Comparison of ENCODE assay signal across 20 cellular contexts in genomic region chr3:163936557-163936956, GRCh38.
DNase-seq lines count a peak whose midpoint lies in the region; ATAC-seq, FAIRE-seq and TF ChIP-seq lines count a peak whose summit lies in the region.
"Had no signal": no experiment of that assay in that cellular context is flagged by ENCODE, and none has a peak within 500 bp of the region (broad histone marks: within the 10 kb centered on the region; RNA-seq: fewer than 3 reads in every experiment).

No MANE protein-coding gene starts in this region.

- DNase-seq in D721Med (ENCODE audit: insufficient read length, low spot score), result no peak
- peak; percentile 10 for DNase-seq in SK-N-SH
- peak; percentile 6 for DNase-seq in mesenchymal stem cell
- no peak for DNase-seq in lower leg skin (ENCODE audit: low spot score in 2 of 2)
- DNase-seq in BE2C, result no peak
- DNase-seq: AML-193; C1 segment of cervical spinal cord; CD4-positive, alpha-beta memory T cell; CD4-positive, CD25-positive, alpha-beta regulatory T cell; CD8-positive, alpha-beta memory T cell; COR-L47; DMS79 treated with DMSO at 0.1 percent for 48 hours; GF-D8 had no signal

- no peak overlapping the region for H2BK5ac ChIP-seq in mesenchymal stem cell (ENCODE audit: low read depth, low read length, poor library complexity, severe bottlenecking)

- H3K9ac ChIP-seq in SK-N-SH (no peak overlapping the region), SU-DHL-6 (ENCODE audit: low read length) (no peak overlapping the region), mesenchymal stem cell (ENCODE audit: low read length) (no peak overlapping the region)
- H3K9ac ChIP-seq: BLaER1 had no signal

- TF ChIP-seq POLR2A in lower leg skin (IDR thresholded peaks at IDR 0.05), result no peak

- H3K4me3 ChIP-seq in SK-N-SH (ENCODE audit: low read depth in 2 of 2, low read length in 1 of 2), result no peak overlapping the region
- H3K4me3 ChIP-seq in SU-DHL-6 (ENCODE audit: insufficient read depth, low read length, poor library complexity, severe bottlenecking), result no peak overlapping the region
- no peak overlapping the region for H3K4me3 ChIP-seq in mesenchymal stem cell (ENCODE audit: insufficient read depth in 1 of 2, low read depth in 1 of 2, low read length in 2 of 2)
- no peak overlapping the region for H3K4me3 ChIP-seq in lower leg skin (ENCODE audit: low read depth, poor library complexity, severe bottlenecking)
- no peak overlapping the region for H3K4me3 ChIP-seq in BE2C (ENCODE audit: low read depth, low read length)
- H3K4me3 ChIP-seq: A549, BLaER1 had no signal

- H3F3A ChIP-seq in SK-N-SH (replicated peaks; ENCODE audit: insufficient read depth) (no peaks in the 10 kb centered on the region), SU-DHL-6 (ENCODE audit: insufficient read depth) (no peaks in the 10 kb centered on the region)

- intact Hi-C loops in lower leg skin (cut with DNase I; ENCODE audit: low total_unique reads), result no loop called here

- H3K27me3 ChIP-seq in SK-N-SH (ENCODE audit: insufficient read depth), result no peaks in the 10 kb centered on the region
- H3K27me3 ChIP-seq in SU-DHL-6 (ENCODE audit: low read length), result no peaks in the 10 kb centered on the region
- no peaks in the 10 kb centered on the region for H3K27me3 ChIP-seq in mesenchymal stem cell (ENCODE audit: control insufficient read depth in 1 of 2, insufficient read depth in 1 of 2, low read length in 2 of 2)
- H3K27me3 ChIP-seq in BE2C, result no peaks in the 10 kb centered on the region
- H3K27me3 ChIP-seq: BLaER1 had no signal

- H3K36me3 ChIP-seq in SK-N-SH (replicated peaks in 1 of 2; ENCODE audit: control insufficient read depth in 1 of 2, insufficient read depth in 2 of 2, low read length in 1 of 2) (no peaks in the 10 kb centered on the region), SU-DHL-6 (ENCODE audit: low read length) (no peaks in the 10 kb centered on the region), mesenchymal stem cell (ENCODE audit: control insufficient read depth in 1 of 2, insufficient read depth in 2 of 2, low read depth in 1 of 2, low read length in 2 of 2) (no peaks in the 10 kb centered on the region), BE2C (no peaks in the 10 kb centered on the region)
- H3K36me3 ChIP-seq: BLaER1 had no signal

- TF ChIP-seq RAD21 in SK-N-SH (IDR thresholded peaks at IDR 0.05; ENCODE audit: low read length), result no peak

- H4K20me1 ChIP-seq in SK-N-SH (ENCODE audit: insufficient read depth), result no peaks in the 10 kb centered on the region
- no peaks in the 10 kb centered on the region for H4K20me1 ChIP-seq in SU-DHL-6 (ENCODE audit: low read depth, low read length)
- H4K20me1 ChIP-seq: BLaER1 had no signal

- 0% methylated on average over 1 of the region's 1 CpG for WGBS in SK-N-SH (ENCODE audit: low lambda C conversion rate)
- WGBS in mesenchymal stem cell, result no CpG with 5 or more reads among the region's 1 CpG
- WGBS in lower leg skin, 2 donors, result 28 to 38% methylated on average over 1 of the region's 1 CpG

- H4K8ac ChIP-seq in mesenchymal stem cell (ENCODE audit: low read length), result no peak overlapping the region

- H3K9me3 ChIP-seq in SK-N-SH (no peaks in the 10 kb centered on the region), SU-DHL-6 (ENCODE audit: insufficient read depth, low read length) (peaks cover 5% of the 10 kb centered on the region; the same call in 1 of the 2 replicates), mesenchymal stem cell (ENCODE audit: control insufficient read depth, low read length) (no peaks in the 10 kb centered on the region), BE2C (no peaks in the 10 kb centered on the region)
- H3K9me3 ChIP-seq: A549, BLaER1 had no signal

- H3K4me1 ChIP-seq in SK-N-SH (ENCODE audit: control insufficient read depth in 1 of 2, insufficient read depth in 2 of 2, low read depth in 1 of 2, low read length in 1 of 2) (peaks cover 0 to 6% of the 10 kb centered on the region in 2 experiments; a peak in 2 of 4 replicates), mesenchymal stem cell (ENCODE audit: control insufficient read depth, insufficient read depth, low read depth, low read length) (no peaks in the 10 kb centered on the region), BE2C (no peaks in the 10 kb centered on the region)
- H3K4me1 ChIP-seq: A549, BLaER1 had no signal

- no peak overlapping the region for H3K14ac ChIP-seq in mesenchymal stem cell (ENCODE audit: low read length in 2 of 2)

- no peak overlapping the region for H3K23ac ChIP-seq in mesenchymal stem cell (ENCODE audit: low read length in 2 of 2)

- no peak overlapping the region for H2AFZ ChIP-seq in SK-N-SH (ENCODE audit: low read depth)
- peak overlapping the region; percentile 80 for H2AFZ ChIP-seq in SU-DHL-6 (ENCODE audit: low read depth, low read length, severe bottlenecking)
- no peak overlapping the region for H2AFZ ChIP-seq in mesenchymal stem cell (ENCODE audit: low read depth, low read length)

- TF ChIP-seq EP300 in SK-N-SH (IDR thresholded peaks at IDR 0.05; ENCODE audit: borderline replicate concordance in 1 of 2, low read depth in 1 of 2, low read length in 1 of 2), result peak in 1 of 2 experiments; percentile 87; a peak in 2 of 4 replicates

- no peak overlapping the region for H2BK12ac ChIP-seq in mesenchymal stem cell (ENCODE audit: low read length in 2 of 2)

- no peak for TF ChIP-seq CTCF in D721Med (IDR thresholded peaks at IDR 0.05; ENCODE audit: insufficient read depth, missing control alignments)
- TF ChIP-seq CTCF in SK-N-SH (IDR thresholded peaks at IDR 0.05), result no peak
- no peak for TF ChIP-seq CTCF in SU-DHL-6 (IDR thresholded peaks at IDR 0.05; ENCODE audit: insufficient read depth, low read length, poor library complexity, severe bottlenecking)
- TF ChIP-seq CTCF in lower leg skin (IDR thresholded peaks at IDR 0.05), result no peak
- no peak for TF ChIP-seq CTCF in BE2C (IDR thresholded peaks at IDR 0.05; ENCODE audit: low read depth, low read length)

- CTCF ChIA-PET in SK-N-SH (lab: Yijun Ruan, JAX), result interaction anchor here (1.2 kb wide), 1 partner anchor 13 kb away, joined by 3 read pairs; no protein-coding TSS in a partner anchor

- FAIRE-seq in D721Med (lab: Jason Lieb, UNC), result peak; percentile 79
- FAIRE-seq: A549, G401.6, GM12891 had no signal

- no peak overlapping the region for H4K91ac ChIP-seq in mesenchymal stem cell (ENCODE audit: low read length)

- POLR2A ChIA-PET in SK-N-SH (lab: Yijun Ruan, JAX), result no interaction called here

- no peak overlapping the region for H2BK15ac ChIP-seq in mesenchymal stem cell (ENCODE audit: low read depth, poor library complexity, severe bottlenecking)

- H2BK120ac ChIP-seq in mesenchymal stem cell (ENCODE audit: low read depth, low read length), result no peak overlapping the region

- H3K79me2 ChIP-seq in SK-N-SH (ENCODE audit: insufficient read depth) (no peaks in the 10 kb centered on the region), SU-DHL-6 (ENCODE audit: insufficient read depth, low read length) (no peaks in the 10 kb centered on the region)

- H3K4me2 ChIP-seq in SK-N-SH, result no peak overlapping the region
- H3K4me2 ChIP-seq in SU-DHL-6 (ENCODE audit: low read depth, low read length, poor library complexity, severe bottlenecking), result no peak overlapping the region
- no peak overlapping the region for H3K4me2 ChIP-seq in mesenchymal stem cell (ENCODE audit: low read length, poor library complexity, severe bottlenecking)
- H3K4me2 ChIP-seq: A549, BLaER1 had no signal

- H3K27ac ChIP-seq in SK-N-SH (ENCODE audit: low read depth in 2 of 2, low read length in 1 of 2) (peak overlapping the region in 1 of 2 experiments; percentile 55; a peak in 2 of 4 replicates), SU-DHL-6 (ENCODE audit: low read depth, low read length) (no peak overlapping the region), mesenchymal stem cell (ENCODE audit: low read length, poor library complexity, severe bottlenecking) (no peak overlapping the region)
- H3K27ac ChIP-seq: 22Rv1, A549, BLaER1 had no signal

- ATAC-seq in GM18511 (IDR thresholded peaks at IDR 0.05; ENCODE audit: unreplicated experiment), result no peak
- ATAC-seq: A549 had no signal

- no peak overlapping the region for H3K18ac ChIP-seq in mesenchymal stem cell (ENCODE audit: low read depth in 1 of 2, low read length in 2 of 2)

- H3K9me2 ChIP-seq in SK-N-SH (no peaks in the 10 kb centered on the region), SU-DHL-6 (replicated peaks; ENCODE audit: insufficient read depth, low read length) (no peaks in the 10 kb centered on the region)

- H3K4ac ChIP-seq in mesenchymal stem cell (ENCODE audit: low read depth in 1 of 2, low read length in 2 of 2), result no peak overlapping the region

- no peak overlapping the region for H2AK5ac ChIP-seq in mesenchymal stem cell (ENCODE audit: low read length, severe bottlenecking)

- H3K79me1 ChIP-seq in mesenchymal stem cell (replicated peaks; ENCODE audit: low read length, poor library complexity, severe bottlenecking), result no peaks in the 10 kb centered on the region

TF ChIP-seq in SK-N-SH, 30 proteins besides CTCF, POLR2A, EP300 and RAD21 (continues in another document):
- TF ChIP-seq PBX3 (IDR thresholded peaks at IDR 0.05) (no peak), RFX5 (IDR thresholded peaks at IDR 0.05; ENCODE audit: low read length) (no peak), RCOR1 (IDR thresholded peaks at IDR 0.05; ENCODE audit: low read length) (peak; percentile 75), ELF1 (IDR thresholded peaks at IDR 0.05) (no peak), TEAD4 (IDR thresholded peaks at IDR 0.05; ENCODE audit: borderline replicate concordance, insufficient read depth) (no peak), EZH2phosphoT487 (IDR thresholded peaks at IDR 0.05; ENCODE audit: borderline replicate concordance, low read depth) (no peak)
- TF ChIP-seq, protein P1, sequence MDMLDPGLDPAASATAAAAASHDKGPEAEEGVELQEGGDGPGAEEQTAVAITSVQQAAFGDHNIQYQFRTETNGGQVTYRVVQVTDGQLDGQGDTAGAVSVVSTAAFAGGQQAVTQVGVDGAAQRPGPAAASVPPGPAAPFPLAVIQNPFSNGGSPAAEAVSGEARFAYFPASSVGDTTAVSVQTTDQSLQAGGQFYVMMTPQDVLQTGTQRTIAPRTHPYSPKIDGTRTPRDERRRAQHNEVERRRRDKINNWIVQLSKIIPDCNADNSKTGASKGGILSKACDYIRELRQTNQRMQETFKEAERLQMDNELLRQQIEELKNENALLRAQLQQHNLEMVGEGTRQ (IDR thresholded peaks at IDR 0.05; ENCODE audit: borderline replicate concordance, low read depth, low read length), result no peak
- TF ChIP-seq, protein P2, sequence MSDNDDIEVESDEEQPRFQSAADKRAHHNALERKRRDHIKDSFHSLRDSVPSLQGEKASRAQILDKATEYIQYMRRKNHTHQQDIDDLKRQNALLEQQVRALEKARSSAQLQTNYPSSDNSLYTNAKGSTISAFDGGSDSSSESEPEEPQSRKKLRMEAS (IDR thresholded peaks at IDR 0.05; ENCODE audit: low read depth), result no peak

Comparison
In these comparisons a context has a peak if more than half of its experiments do, and no peak if none do; other contexts are left out.
1. DNase-seq: peak in SK-N-SH (single experiment) and mesenchymal stem cell (single experiment); none in D721Med (single experiment), lower leg skin (0 of 2) and BE2C (single experiment).